Comparison of ENCODE assay signal across 1 cellular context in genomic region chr1:8355439-8356255, GRCh38.
TF ChIP-seq lines count a peak whose summit lies in the region.

No MANE protein-coding gene starts in this region.

TF ChIP-seq in IMR-90, 13 proteins besides CTCF, POLR2A, EP300 and RAD21:
- TF ChIP-seq USF2 (IDR thresholded peaks at IDR 0.05; ENCODE audit: low read depth, low read length) (no peak), SMC3 (IDR thresholded peaks at IDR 0.05; ENCODE audit: low read depth, low read length) (no peak), RFX5 (IDR thresholded peaks at IDR 0.05; ENCODE audit: low read depth, low read length) (no peak), MXI1 (IDR thresholded peaks at IDR 0.05; ENCODE audit: borderline replicate concordance, low read depth, low read length) (no peak), CHD1 (IDR thresholded peaks at IDR 0.05; ENCODE audit: low read depth, low read length) (no peak), FOS (IDR thresholded peaks at IDR 0.05; ENCODE audit: low read depth, low read length) (no peak), BHLHE40 (IDR thresholded peaks at IDR 0.05; ENCODE audit: low read depth, low read length) (no peak), ELK1 (IDR thresholded peaks at IDR 0.05; ENCODE audit: borderline replicate concordance, low read depth, low read length) (no peak), MAFK (IDR thresholded peaks at IDR 0.05; ENCODE audit: low read depth, low read length) (no peak), RCOR1 (IDR thresholded peaks at IDR 0.05; ENCODE audit: insufficient replicate concordance, low read length) (no peak), CEBPB (IDR thresholded peaks at IDR 0.05; ENCODE audit: low read depth, low read length) (no peak), MAZ (IDR thresholded peaks at IDR 0.05; ENCODE audit: borderline replicate concordance, low read depth, low read length) (no peak), NFE2L2 (IDR thresholded peaks at IDR 0.05; ENCODE audit: low read depth, low read length) (no peak)
TF ChIP-seq in IMR-90: peak in this region for 0.
